ENCODE assay signal across 14 cellular contexts in genomic region chr1:8910914-8911313, GRCh38. TPM values are rescaled to one million over a fixed set of nuclear protein-coding genes. Genes with fewer than 3 reads are reported as not detected.
DNase-seq lines count a peak whose midpoint lies in the region; ATAC-seq lines count a peak whose summit lies in the region.
"Had no signal": no experiment of that assay in that cellular context is flagged by ENCODE, and none has a peak within 500 bp of the region (broad histone marks: within the 10 kb centered on the region; RNA-seq: fewer than 3 reads in every experiment).

No MANE protein-coding gene starts in this region.

- no peak overlapping the region for H3K4me3 Mint-ChIP-seq in activated T-cell treated with anti-CD3 and anti-CD28 coated beads, Interleukin-2, amount 50 U/mL, for 72 hours
- H3K4me3 Mint-ChIP-seq: T-helper 2 cell treated with Interferon-gamma antibody and Interleukin-4, amounts not matched to agents 5 μg/mL and 100 μg/mL, for 36 hours had no signal

- peak; percentile 31 to 39 for ATAC-seq in activated T-cell treated with anti-CD3 and anti-CD28 coated beads, Interleukin-2, amount 50 U/mL, for 72 hours (replicated peaks in 1 of 2)
- ATAC-seq in HG03457 (IDR thresholded peaks at IDR 0.05; ENCODE audit: unreplicated experiment): no peak
- ATAC-seq: mucosa of descending colon had no signal

- H3K27me3 Mint-ChIP-seq in activated T-cell treated with anti-CD3 and anti-CD28 coated beads, Interleukin-2, amount 50 U/mL, for 72 hours (ENCODE audit: low read depth): no peaks in the 10 kb centered on the region

- H3K4me1 Mint-ChIP-seq in activated T-cell treated with anti-CD3 and anti-CD28 coated beads, Interleukin-2, amount 50 U/mL, for 72 hours (ENCODE audit: low read depth): peaks cover 1% of the 10 kb centered on the region

- no peak overlapping the region for H3K27ac Mint-ChIP-seq in activated T-cell treated with anti-CD3 and anti-CD28 coated beads, Interleukin-2, amount 50 U/mL, for 72 hours

- DNase-seq in activated T-cell treated with anti-CD3 and anti-CD28 coated beads, Interleukin-2, amount 50 U/mL, for 72 hours: no peak
- no peak for DNase-seq in activated T-cell treated with anti-CD3 and anti-CD28 coated beads, Interleukin-2, amount 50 U/mL, for 1 hour
- DNase-seq in SHP77 (lab: John Stamatoyannopoulos, UW): peak; percentile 37 to 66
- DNase-seq in epithelial cell of prostate (ENCODE audit: low read depth, low spot score): no peak
- no peak for DNase-seq in mucosa of gallbladder (ENCODE audit: low spot score)
- no peak for DNase-seq in effector CD4-positive, alpha-beta T cell
- DNase-seq in islet precursor cell: no peak
- DNase-seq: activated CD4-positive, alpha-beta T cell treated with anti-CD3 and anti-CD28 coated beads for 48 hours; mucosa of descending colon; NCI-H526; Right ventricle myocardium superior had no signal

- H3K36me3 Mint-ChIP-seq in activated T-cell treated with anti-CD3 and anti-CD28 coated beads, Interleukin-2, amount 50 U/mL, for 72 hours (ENCODE audit: insufficient read depth in 2 of 2): no peaks in the 10 kb centered on the region

- H3K9me3 Mint-ChIP-seq in activated T-cell treated with anti-CD3 and anti-CD28 coated beads, Interleukin-2, amount 50 U/mL, for 72 hours: no peaks in the 10 kb centered on the region
- H3K9me3 Mint-ChIP-seq: T-helper 2 cell treated with Interferon-gamma antibody and Interleukin-4, amounts not matched to agents 5 μg/mL and 100 μg/mL, for 36 hours had no signal

- peak overlapping the region; percentile 68 for H3K27ac ChIP-seq in epithelial cell of prostate

RNA-seq across cellular contexts. Expression of gene ENO1, which starts 32.4 kb away (rescaled TPM):
- 1,000 to 10,000 TPM; 1,803 to 1,841 TPM for total RNA-seq in activated T-cell treated with anti-CD3 and anti-CD28 coated beads, Interleukin-2, amount 50 U/mL, for 72 hours
- total RNA-seq in mucosa of gallbladder: 631 TPM

RNA-seq across cellular contexts. Expression of gene CA6, which starts 34.8 kb away (rescaled TPM):
- 1 to 10 TPM; 1.6 to 2.5 TPM for total RNA-seq in activated T-cell treated with anti-CD3 and anti-CD28 coated beads, Interleukin-2, amount 50 U/mL, for 72 hours
- not detected for total RNA-seq in mucosa of gallbladder
- total RNA-seq: mucosa of descending colon, Right ventricle myocardium superior, temporal lobe had no signal

Comparison
In these comparisons a context has a peak if more than half of its experiments do, and no peak if none do; other contexts are left out.
1. DNase-seq: peak in SHP77 (2 of 2); none in activated T-cell treated with anti-CD3 and anti-CD28 coated beads, Interleukin-2, amount 50 U/mL, for 72 hours (0 of 2), activated T-cell treated with anti-CD3 and anti-CD28 coated beads, Interleukin-2, amount 50 U/mL, for 1 hour (single experiment), epithelial cell of prostate (single experiment), mucosa of gallbladder (single experiment), effector CD4-positive, alpha-beta T cell (single experiment) and islet precursor cell (single experiment).